In the genomic region with DNA sequence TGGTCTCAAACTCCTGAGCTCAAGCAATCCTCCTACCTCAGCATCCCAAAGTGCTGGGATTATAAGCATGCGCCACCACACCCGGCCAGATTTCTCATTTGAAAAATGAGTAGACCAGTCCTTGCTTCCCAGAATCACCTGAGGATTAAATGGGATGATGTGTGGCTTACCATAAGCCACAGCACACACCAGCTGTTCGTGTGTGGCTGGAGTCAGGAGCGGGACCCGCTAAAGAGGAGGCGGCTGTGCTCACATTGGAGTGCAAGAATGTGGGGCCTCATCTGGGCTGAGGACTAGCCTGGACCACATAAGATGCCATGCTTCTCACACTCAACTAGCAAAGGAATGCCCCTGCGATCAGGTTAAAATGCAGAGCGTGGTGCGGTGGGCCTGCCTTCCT, we compare ENCODE assay signal across 20 cellular contexts. TPM values are rescaled to one million over a fixed set of nuclear protein-coding genes. Genes with fewer than 3 reads are reported as not detected.
"Had no signal": no experiment of that assay in that cellular context is flagged by ENCODE, and none has a peak within 500 bp of the region (broad histone marks: within the 10 kb centered on the region; RNA-seq: fewer than 3 reads in every experiment).

No MANE protein-coding gene starts in this region.

- H2AFZ ChIP-seq: hepatocyte had no signal

- DNase-seq: activated CD4-positive, alpha-beta memory T cell treated with anti-CD3 and anti-CD28 coated beads, Interleukin-2, amount 10 ng/mL, durations not matched to agents 7 days and 5 days; activated CD4-positive, alpha-beta T cell treated with anti-CD3 and anti-CD28 coated beads for 4 hours; activated effector memory CD4-positive, alpha-beta T cell treated with anti-CD3 and anti-CD28 coated beads, Interleukin-2, amount 50 U/mL, for 16 hours; activated T-cell treated with anti-CD3 and anti-CD28 coated beads, Interleukin-2, amount 50 U/mL, for 4 hours; amygdala; body of pancreas; central memory CD4-positive, alpha-beta T cell; colonic mucosa; nucleus accumbens had no signal

- H3K27ac ChIP-seq: colonic mucosa, hepatocyte, right atrium auricular region, suprapubic skin had no signal

- H3K4me3 ChIP-seq: body of pancreas, colonic mucosa, hepatocyte, right atrium auricular region, suprapubic skin had no signal

- H3K36me3 ChIP-seq: colonic mucosa had no signal

- H3K79me2 ChIP-seq: hepatocyte had no signal

- H3K27ac Mint-ChIP-seq: activated CD4-positive, alpha-beta memory T cell treated with anti-CD3 and anti-CD28 coated beads, Interleukin-2, amount 10 ng/mL, durations not matched to agents 7 days and 5 days; activated naive CD4-positive, alpha-beta T cell treated with anti-CD3 and anti-CD28 coated beads, Interleukin-2, amount 50 U/mL, for 72 hours; memory B cell; natural killer cell treated with Interleukin-12 subunit alpha and Interleukin-12 subunit beta and Interleukin-15 and Interleukin-18, amount 100 ng/mL, for 72 hours; T-helper 1 cell treated with Interleukin-12 subunit alpha and Interleukin-12 subunit beta and Interleukin-4 antibody, amounts not matched to agents 30 μg/mL and 1 μg/mL, for 36 hours; type B pancreatic cell; WTC11 had no signal

- H3K9me3 Mint-ChIP-seq: activated CD4-positive, alpha-beta memory T cell treated with anti-CD3 and anti-CD28 coated beads, Interleukin-2, amount 10 ng/mL, durations not matched to agents 7 days and 5 days; activated naive CD4-positive, alpha-beta T cell treated with anti-CD3 and anti-CD28 coated beads, Interleukin-2, amount 50 U/mL, for 72 hours; activated T-cell treated with anti-CD3 and anti-CD28 coated beads, Interleukin-2, amount 50 U/mL, for 4 hours; memory B cell; natural killer cell treated with Interleukin-12 subunit alpha and Interleukin-12 subunit beta and Interleukin-15 and Interleukin-18, amount 100 ng/mL, for 72 hours; stimulated activated naive CD8-positive, alpha-beta T cell treated with anti-CD3 and anti-CD28 coated beads, Interleukin-15, Interleukin-2, amounts not matched to agents 100 ng/mL and 50 ng/mL, for 24 hours; T-helper 1 cell treated with Interleukin-12 subunit alpha and Interleukin-12 subunit beta and Interleukin-4 antibody, amounts not matched to agents 30 μg/mL and 1 μg/mL, for 36 hours; type B pancreatic cell; WTC11 had no signal

- H3K27me3 Mint-ChIP-seq: memory B cell had no signal

- H3K27me3 ChIP-seq: body of pancreas, colonic mucosa, hepatocyte, right atrium auricular region, suprapubic skin had no signal

- H3K4me2 ChIP-seq: hepatocyte had no signal

- H3K36me3 Mint-ChIP-seq: activated naive CD4-positive, alpha-beta T cell treated with anti-CD3 and anti-CD28 coated beads, Interleukin-2, amount 50 U/mL, for 72 hours; natural killer cell treated with Interleukin-12 subunit alpha and Interleukin-12 subunit beta and Interleukin-15 and Interleukin-18, amount 100 ng/mL, for 72 hours; WTC11 had no signal

- H3K9me3 ChIP-seq: body of pancreas, colonic mucosa, right atrium auricular region, suprapubic skin had no signal

- H3K4me3 Mint-ChIP-seq: activated CD4-positive, alpha-beta memory T cell treated with anti-CD3 and anti-CD28 coated beads, Interleukin-2, amount 10 ng/mL, durations not matched to agents 7 days and 5 days; activated T-cell treated with anti-CD3 and anti-CD28 coated beads, Interleukin-2, amount 50 U/mL, for 4 hours; natural killer cell treated with Interleukin-12 subunit alpha and Interleukin-12 subunit beta and Interleukin-15 and Interleukin-18, amount 100 ng/mL, for 72 hours; stimulated activated naive CD8-positive, alpha-beta T cell treated with anti-CD3 and anti-CD28 coated beads, Interleukin-15, Interleukin-2, amounts not matched to agents 100 ng/mL and 50 ng/mL, for 24 hours; T-helper 1 cell treated with Interleukin-12 subunit alpha and Interleukin-12 subunit beta and Interleukin-4 antibody, amounts not matched to agents 30 μg/mL and 1 μg/mL, for 36 hours; type B pancreatic cell; WTC11 had no signal

- ATAC-seq: activated naive CD4-positive, alpha-beta T cell treated with anti-CD3 and anti-CD28 coated beads, Interleukin-2, amount 50 U/mL, for 72 hours; activated T-cell treated with anti-CD3 and anti-CD28 coated beads, Interleukin-2, amount 50 U/mL, for 4 hours; body of pancreas; left lobe of liver; natural killer cell treated with Interleukin-12 subunit alpha and Interleukin-12 subunit beta and Interleukin-15 and Interleukin-18, amount 100 ng/mL, for 72 hours; WTC11 had no signal

- H3K4me1 ChIP-seq: colonic mucosa had no signal

RNA-seq across cellular contexts. Expression of a gene that starts 6.7 kb away (rescaled TPM):
- total RNA-seq: natural killer cell treated with Interleukin-12 subunit alpha and Interleukin-12 subunit beta and Interleukin-15 and Interleukin-18, amount 100 ng/mL, for 72 hours had no signal
